Comparison of ENCODE assay signal across 7 cellular contexts in the genomic region with DNA sequence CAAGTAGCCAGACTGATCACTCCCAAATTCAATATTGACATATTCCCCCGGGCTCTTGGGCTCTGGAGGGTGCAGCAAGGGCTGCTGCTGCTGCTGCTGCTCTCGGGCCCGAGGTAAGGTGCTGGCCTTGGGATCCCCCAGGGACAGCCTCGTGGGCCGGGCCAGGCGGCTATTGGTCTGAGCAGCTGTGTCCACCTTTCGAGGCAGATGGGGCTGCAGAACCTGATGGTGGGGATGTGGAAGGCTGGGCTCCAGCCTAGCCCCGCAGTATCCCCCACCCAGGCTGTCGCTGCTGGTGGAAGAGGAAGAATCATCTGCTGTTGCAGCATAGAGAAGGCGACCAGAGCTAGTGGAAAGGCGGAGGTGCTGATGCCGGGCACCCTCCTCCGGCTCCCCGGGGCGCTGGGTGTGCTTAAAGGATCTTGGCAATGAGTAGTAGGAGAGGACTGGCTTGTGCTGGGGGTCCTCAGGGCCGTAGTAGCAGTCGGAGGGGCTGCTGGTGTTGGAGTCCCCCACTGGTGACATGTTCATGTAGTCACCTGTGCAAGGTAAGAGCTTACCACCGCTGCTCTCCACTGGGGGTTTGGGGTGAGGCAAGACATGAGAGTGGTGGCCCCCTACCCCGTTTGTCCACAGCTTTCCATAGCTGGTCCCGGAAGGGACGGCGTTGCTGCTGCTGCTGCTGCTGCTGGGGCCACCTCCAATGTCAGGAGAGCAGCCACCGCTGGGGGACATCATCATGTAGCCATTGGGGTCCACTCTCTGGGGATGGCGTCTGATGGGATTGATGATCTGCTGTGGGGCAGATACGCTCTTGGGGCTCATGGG. TPM values are rescaled to one million over a fixed set of nuclear protein-coding genes. Genes with fewer than 3 reads are reported as not detected.
DNase-seq lines count a peak whose midpoint lies in the region; ATAC-seq and TF ChIP-seq lines count a peak whose summit lies in the region.

No MANE protein-coding gene starts in this region.

- H3K36me3 ChIP-seq in breast epithelium (no peaks in the 10 kb centered on the region), right lobe of liver (no peaks in the 10 kb centered on the region), thyroid gland (peaks cover 6 to 10% of the 10 kb centered on the region in 2 donors)

- TF ChIP-seq CTCF in HFF-Myc (IDR thresholded peaks at IDR 0.05; ENCODE audit: low read depth, low read length, missing control alignments) (no peak), breast epithelium (IDR thresholded peaks at IDR 0.05) (no peak), right lobe of liver (IDR thresholded peaks at IDR 0.05) (no peak), thyroid gland (IDR thresholded peaks at IDR 0.05) (no peak)

- H3K9me3 ChIP-seq in breast epithelium (no peaks in the 10 kb centered on the region), right lobe of liver (no peaks in the 10 kb centered on the region), thyroid gland (no peaks in the 10 kb centered on the region)

- H3K4me3 ChIP-seq in HFF-Myc (replicated peaks; ENCODE audit: low read depth, low read length) (peak overlapping the region; percentile 77), breast epithelium (peak overlapping the region; percentile 69 to 88 (median 87)), right lobe of liver (peak overlapping the region; percentile 63 to 74 (median 73)), thyroid gland (replicated peaks in 1 of 3) (peak overlapping the region; percentile 72 to 76 (median 76))

- intact Hi-C loops in breast epithelium (cut with DNase I; ENCODE audit: low total_unique reads) (loop anchor here (10.0 kb wide), 1 partner anchor 51 kb away; no protein-coding TSS in a partner anchor), right lobe of liver (cut with DNase I) (loop anchor here (10.0 kb wide), 3 partner anchors 51 to 131 kb away; no protein-coding TSS in a partner anchor), thyroid gland (cut with DNase I) (loop anchor here (5.0 to 10.0 kb wide), 2 partner anchors 151 to 579 kb away; no protein-coding TSS in a partner anchor)

- TF ChIP-seq POLR2A in breast epithelium (IDR thresholded peaks at IDR 0.05) (no peak), right lobe of liver (IDR thresholded peaks at IDR 0.05) (no peak), thyroid gland (IDR thresholded peaks at IDR 0.05) (no peak)

- H3K27ac ChIP-seq in breast epithelium: peak overlapping the region; percentile 95 to 97
- peak overlapping the region; percentile 91 to 99 (median 98) for H3K27ac ChIP-seq in right lobe of liver
- peak overlapping the region; percentile 84 to 98 (median 94) for H3K27ac ChIP-seq in thyroid gland

- H3K27me3 ChIP-seq in breast epithelium (no peaks in the 10 kb centered on the region), right lobe of liver (no peaks in the 10 kb centered on the region), thyroid gland (no peaks in the 10 kb centered on the region)

- no peak for DNase-seq in HFF-Myc (ENCODE audit: extremely low read depth, low read depth)
- no peak for DNase-seq in breast epithelium (ENCODE audit: low spot score in 2 of 2)
- peak in 2 of 3 donors; percentile 72 to 77 for DNase-seq in right lobe of liver
- DNase-seq in thyroid gland: peak; percentile 37 to 50
- DNase-seq in NCI-H1436 treated with DMSO at 0.1 percent for 48 hours (lab: John Stamatoyannopoulos, UW): no peak
- no peak for DNase-seq in OCI-M2 (lab: John Stamatoyannopoulos, UW; ENCODE audit: unreplicated experiment)

- peak; percentile 1 to 13 (median 2) for ATAC-seq in right lobe of liver
- no peak for ATAC-seq in GM21576 (IDR thresholded peaks at IDR 0.05; ENCODE audit: unreplicated experiment)

- H3K4me1 ChIP-seq in breast epithelium (peaks cover 2 to 3% of the 10 kb centered on the region in 2 donors), right lobe of liver (peaks cover 0 to 16% (median 6%) of the 10 kb centered on the region in 4 donors), thyroid gland (peaks cover 12 to 25% of the 10 kb centered on the region in 2 donors)

- 27% methylated on average over 2 of the region's 25 CpGs for WGBS in right lobe of liver (ENCODE audit: insufficient coverage, low coverage, low lambda C conversion rate, missing lambda C conversion rate)
- WGBS in thyroid gland, 2 donors: 37 to 46% methylated on average over 12 to 16 of the region's 25 CpGs

RNA-seq across cellular contexts. Expression of a gene that starts 3.4 kb away (rescaled TPM):
- 10 to 100 TPM; 18.4 to 48.3 (median 22.3) TPM for total RNA-seq in breast epithelium
- 10 to 100 TPM in 5 of 6 experiments, 1 to 10 TPM in 1; 9.0 to 24.4 (median 15.8) TPM for total RNA-seq in right lobe of liver
- total RNA-seq in thyroid gland: 100 to 1,000 TPM in 2 of 4 donors, 10 to 100 TPM in 2; 61.9 to 166 (median 98.7) TPM

RNA-seq across cellular contexts. Expression of a gene that starts 39.6 kb away (rescaled TPM):
- total RNA-seq in breast epithelium (10 to 100 TPM; 17.9 to 46.2 (median 20.0) TPM), right lobe of liver (10 to 100 TPM; 14.7 to 25.3 (median 21.0) TPM), thyroid gland (10 to 100 TPM; 17.2 to 36.5 (median 26.2) TPM)

Comparison
In these comparisons a context has a peak if more than half of its experiments do, and no peak if none do; other contexts are left out.
1. DNase-seq: peak in right lobe of liver (2 of 3) and thyroid gland (2 of 2); none in HFF-Myc (single experiment), breast epithelium (0 of 2), NCI-H1436 treated with DMSO at 0.1 percent for 48 hours (single experiment) and OCI-M2 (single experiment).
2. Peak in every context shown above with its lines, with median percentiles within 50 percentile points of each other: H3K4me3 ChIP-seq and H3K27ac ChIP-seq.